Comparison of ENCODE assay signal across 20 cellular contexts in the genomic region with DNA sequence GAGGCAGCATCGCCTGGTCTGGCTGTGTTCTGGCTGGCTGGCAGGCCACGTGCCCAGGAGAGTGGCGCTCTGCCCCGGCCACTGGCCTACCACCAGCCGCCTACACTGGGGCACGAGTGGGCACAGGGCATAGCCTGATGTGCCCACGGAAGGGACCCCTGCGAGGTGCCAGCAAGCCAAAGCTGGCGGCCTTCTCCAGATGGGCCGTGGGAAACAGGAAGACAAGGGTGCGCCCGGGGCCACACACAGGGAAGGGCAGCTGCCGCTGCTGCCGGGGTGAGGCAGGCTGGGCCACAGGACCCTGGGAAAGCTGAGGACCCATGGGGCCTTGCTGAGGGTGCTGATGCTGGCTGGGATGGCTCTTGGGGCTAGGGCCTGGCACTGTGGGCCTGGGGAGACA. TPM values are rescaled to one million over a fixed set of nuclear protein-coding genes. Genes with fewer than 3 reads are reported as not detected.
A peak's percentile ranks its signal among the peaks of the same experiment; 100 is the strongest.
DNase-seq lines count a peak whose midpoint lies in the region; ATAC-seq and TF ChIP-seq lines count a peak whose summit lies in the region.
"Had no signal": no experiment of that assay in that cellular context is flagged by ENCODE, and none has a peak within 500 bp of the region (broad histone marks: within the 10 kb centered on the region; RNA-seq: fewer than 3 reads in every experiment).

No MANE protein-coding gene starts in this region.

- intact Hi-C loops in Right ventricle myocardium inferior (cut with DNase I) (no loop called here), left cardiac atrium (cut with DNase I) (no loop called here), prostate gland (cut with DNase I) (no loop called here)
- intact Hi-C loops in CD4-positive, alpha-beta T cell (cut with DNase I, micrococcal nuclease): no loop called here

- no peak overlapping the region for H3K4me3 ChIP-seq in prostate gland
- H3K4me3 ChIP-seq: Peyer's patch, SJSA1 had no signal

- H3K27ac ChIP-seq in prostate gland: peak overlapping the region; percentile 52 to 77
- no peak overlapping the region for H3K27ac ChIP-seq in CD4-positive, alpha-beta T cell (ENCODE audit: low read depth, low read length)
- H3K27ac ChIP-seq: HL-60, SJSA1 had no signal

- H3K27me3 Mint-ChIP-seq in endothelial cell (ENCODE audit: unreplicated experiment): peaks cover 7% of the 10 kb centered on the region
- no peaks in the 10 kb centered on the region for H3K27me3 Mint-ChIP-seq in CD4-positive, alpha-beta T cell
- H3K27me3 Mint-ChIP-seq in glutamatergic neuron (ENCODE audit: unreplicated experiment): peaks cover 4% of the 10 kb centered on the region
- H3K27me3 Mint-ChIP-seq: activated CD4-positive, alpha-beta T cell treated with anti-CD3 and anti-CD28 coated beads for 36 hours; activated naive CD8-positive, alpha-beta T cell treated with anti-CD3 and anti-CD28 coated beads, Interleukin-2, amount 10 ng/mL, durations not matched to agents 7 days and 5 days; type B pancreatic cell had no signal

- ATAC-seq in Right ventricle myocardium inferior: no peak
- no peak for ATAC-seq in left cardiac atrium
- ATAC-seq in HG02610 (IDR thresholded peaks at IDR 0.05; ENCODE audit: unreplicated experiment): no peak
- ATAC-seq in CD4-positive, alpha-beta T cell (ENCODE audit: poor library complexity): no peak
- ATAC-seq in HG03469 (IDR thresholded peaks at IDR 0.05; ENCODE audit: unreplicated experiment): no peak
- ATAC-seq: activated CD4-positive, alpha-beta T cell treated with anti-CD3 and anti-CD28 coated beads for 36 hours; HCT116 had no signal

- no peak overlapping the region for H3K27ac Mint-ChIP-seq in endothelial cell (ENCODE audit: unreplicated experiment)
- no peak overlapping the region for H3K27ac Mint-ChIP-seq in CD4-positive, alpha-beta T cell
- no peak overlapping the region for H3K27ac Mint-ChIP-seq in glutamatergic neuron (ENCODE audit: unreplicated experiment)
- H3K27ac Mint-ChIP-seq: activated CD4-positive, alpha-beta T cell treated with anti-CD3 and anti-CD28 coated beads for 36 hours; activated T-cell treated with anti-CD3 and anti-CD28 coated beads, Interleukin-2, amount 50 U/mL, for 72 hours had no signal

- CTCF ChIA-PET in CD4-positive, alpha-beta T cell (lab: Charles Lee): no interaction called here

- H3K4me3 Mint-ChIP-seq in endothelial cell (ENCODE audit: unreplicated experiment) (peak overlapping the region; percentile 62), glutamatergic neuron (ENCODE audit: unreplicated experiment) (no peak overlapping the region)
- no peak overlapping the region for H3K4me3 Mint-ChIP-seq in CD4-positive, alpha-beta T cell
- H3K4me3 Mint-ChIP-seq: activated CD4-positive, alpha-beta T cell treated with anti-CD3 and anti-CD28 coated beads for 36 hours; activated naive CD8-positive, alpha-beta T cell treated with anti-CD3 and anti-CD28 coated beads, Interleukin-2, amount 10 ng/mL, durations not matched to agents 7 days and 5 days; activated T-cell treated with anti-CD3 and anti-CD28 coated beads, Interleukin-2, amount 50 U/mL, for 72 hours; type B pancreatic cell had no signal

- H3K4me1 Mint-ChIP-seq in endothelial cell (ENCODE audit: unreplicated experiment) (no peaks in the 10 kb centered on the region), glutamatergic neuron (ENCODE audit: low read depth, unreplicated experiment) (no peaks in the 10 kb centered on the region)
- peaks cover 7% of the 10 kb centered on the region for H3K4me1 Mint-ChIP-seq in CD4-positive, alpha-beta T cell (ENCODE audit: low read depth)
- H3K4me1 Mint-ChIP-seq: activated CD4-positive, alpha-beta T cell treated with anti-CD3 and anti-CD28 coated beads for 36 hours; activated naive CD8-positive, alpha-beta T cell treated with anti-CD3 and anti-CD28 coated beads, Interleukin-2, amount 10 ng/mL, durations not matched to agents 7 days and 5 days had no signal

- H3K27me3 ChIP-seq in prostate gland (replicated peaks; ENCODE audit: insufficient read depth): no peaks in the 10 kb centered on the region
- H3K27me3 ChIP-seq in CD4-positive, alpha-beta T cell (ENCODE audit: control insufficient read depth, insufficient read depth, low read length): no peaks in the 10 kb centered on the region
- H3K27me3 ChIP-seq: Peyer's patch, SJSA1 had no signal

- H3K36me3 ChIP-seq in prostate gland: no peaks in the 10 kb centered on the region

- DNase-seq in Right ventricle myocardium inferior (ENCODE audit: missing footprints) (peak; percentile 58), left cardiac atrium (no peak), endothelial cell (ENCODE audit: low spot score) (no peak), prostate gland (ENCODE audit: low spot score) (no peak), glutamatergic neuron (no peak)
- no peak for DNase-seq in CD4-positive, alpha-beta T cell
- DNase-seq: activated CD4-positive, alpha-beta T cell treated with anti-CD3 and anti-CD28 coated beads for 36 hours; activated naive CD8-positive, alpha-beta T cell treated with anti-CD3 and anti-CD28 coated beads, Interleukin-2, amount 10 ng/mL, durations not matched to agents 7 days and 5 days; activated T-cell treated with anti-CD3 and anti-CD28 coated beads, Interleukin-2, amount 50 U/mL, for 72 hours; effector CD8-positive, alpha-beta T cell; hippocampal formation; NCI-H524 treated with DMSO at 0.1 percent for 48 hours; NK-92 treated with Interleukin-12 subunit alpha and Interleukin-12 subunit beta, amount 100 ng/mL, for 24 hours; Peyer's patch had no signal

- H3K9me3 Mint-ChIP-seq in endothelial cell (ENCODE audit: unreplicated experiment) (no peaks in the 10 kb centered on the region), glutamatergic neuron (ENCODE audit: unreplicated experiment) (peaks cover 5% of the 10 kb centered on the region)
- H3K9me3 Mint-ChIP-seq in CD4-positive, alpha-beta T cell: no peaks in the 10 kb centered on the region
- H3K9me3 Mint-ChIP-seq: activated naive CD8-positive, alpha-beta T cell treated with anti-CD3 and anti-CD28 coated beads, Interleukin-2, amount 10 ng/mL, durations not matched to agents 7 days and 5 days; activated T-cell treated with anti-CD3 and anti-CD28 coated beads, Interleukin-2, amount 50 U/mL, for 72 hours; type B pancreatic cell had no signal

- H3K36me3 Mint-ChIP-seq in endothelial cell (ENCODE audit: low read depth, unreplicated experiment) (peaks cover 33% of the 10 kb centered on the region), glutamatergic neuron (ENCODE audit: unreplicated experiment) (no peaks in the 10 kb centered on the region)
- peaks cover 94% of the 10 kb centered on the region for H3K36me3 Mint-ChIP-seq in CD4-positive, alpha-beta T cell (ENCODE audit: low read depth)

- H3K4me1 ChIP-seq in prostate gland (replicated peaks): peaks cover 42% of the 10 kb centered on the region

- no peak for TF ChIP-seq CTCF in endothelial cell (IDR thresholded peaks at IDR 0.05; ENCODE audit: unreplicated experiment)
- TF ChIP-seq CTCF in prostate gland (IDR thresholded peaks at IDR 0.05): no peak
- TF ChIP-seq CTCF in CD4-positive, alpha-beta T cell (IDR thresholded peaks at IDR 0.05): no peak
- TF ChIP-seq CTCF in glutamatergic neuron (IDR thresholded peaks at IDR 0.05; ENCODE audit: partially characterized antibody, unreplicated experiment): no peak

- POLR2A ChIA-PET in CD4-positive, alpha-beta T cell (lab: Charles Lee): no interaction called here

- no peaks in the 10 kb centered on the region for H3K9me3 ChIP-seq in prostate gland
- H3K9me3 ChIP-seq in CD4-positive, alpha-beta T cell (ENCODE audit: control insufficient read depth, low read length): no peaks in the 10 kb centered on the region
- H3K9me3 ChIP-seq: Peyer's patch, SJSA1 had no signal

- WGBS in prostate gland: 61% methylated on average over 14 of the region's 14 CpGs

- no peak for TF ChIP-seq POLR2A in prostate gland (IDR thresholded peaks at IDR 0.05)

RNA-seq across cellular contexts. Expression of a gene that starts 40.7 kb away (rescaled TPM):
- total RNA-seq in Right ventricle myocardium inferior (7.0 TPM), left cardiac atrium (1 to 10 TPM; 7.6 to 8.2 TPM), endothelial cell (ENCODE audit: unreplicated experiment) (22.6 TPM), prostate gland (10 to 100 TPM; 24.4 to 49.6 TPM), glutamatergic neuron (ENCODE audit: unreplicated experiment) (41.1 TPM)
- total RNA-seq in CD4-positive, alpha-beta T cell: 1 to 10 TPM; 2.3 to 3.7 TPM

RNA-seq across cellular contexts. Expression of a gene that starts 40.9 kb away (rescaled TPM):
- total RNA-seq in Right ventricle myocardium inferior: 45.2 TPM
- total RNA-seq in left cardiac atrium: 10 to 100 TPM; 31.3 to 32.9 TPM
- 34.1 TPM for total RNA-seq in endothelial cell (ENCODE audit: unreplicated experiment)
- total RNA-seq in prostate gland: 100 to 1,000 TPM; 153 to 172 TPM
- 10 to 100 TPM; 11.1 to 11.8 TPM for total RNA-seq in CD4-positive, alpha-beta T cell
- total RNA-seq in glutamatergic neuron (ENCODE audit: unreplicated experiment): 35.7 TPM
